8 cellular contexts compared by ENCODE assay signal in the genomic region with DNA sequence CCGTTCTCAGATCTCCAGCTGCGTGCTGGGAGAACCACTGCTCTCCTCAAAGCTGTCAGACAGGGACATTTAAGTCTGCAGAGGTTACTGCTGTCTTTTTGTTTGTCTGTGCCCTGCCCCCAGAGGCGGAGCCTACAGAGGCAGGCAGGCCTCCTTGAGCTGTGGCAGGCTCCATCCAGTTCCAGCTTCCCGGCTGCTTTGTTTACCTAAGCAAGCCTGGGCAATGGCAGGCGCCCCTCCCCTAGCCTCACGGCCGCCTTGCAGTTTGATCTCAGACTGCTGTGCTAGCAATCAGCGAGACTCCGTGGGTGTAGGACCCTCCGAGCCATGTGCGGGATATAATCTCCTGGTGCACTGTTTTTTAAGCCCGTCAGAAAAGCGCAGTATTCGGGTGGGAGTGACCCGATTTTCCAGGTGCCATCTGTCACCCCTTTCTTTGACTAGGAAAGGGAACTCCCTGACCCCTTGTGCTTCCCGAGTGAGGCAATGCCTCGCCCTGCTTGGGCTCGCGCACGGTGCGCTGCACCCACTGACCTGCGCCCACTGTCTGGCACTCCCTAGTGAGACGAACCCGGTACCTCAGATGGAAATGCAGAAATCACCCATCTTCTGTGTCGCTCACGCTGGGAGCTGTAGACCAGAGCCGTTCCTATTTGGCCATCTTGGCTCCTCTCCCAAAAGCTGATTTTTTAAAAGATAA. TPM values are rescaled to one million over a fixed set of nuclear protein-coding genes. Genes with fewer than 3 reads are reported as not detected.
DNase-seq lines count a peak whose midpoint lies in the region; ATAC-seq and TF ChIP-seq lines count a peak whose summit lies in the region.
"Not testable (repeated sequence)": the region's sequence is repeated elsewhere in the genome, so short reads cannot be mapped to it uniquely, and the experiment has no call there.

No MANE protein-coding gene starts in this region.

- H3K4me3 Mint-ChIP-seq in endodermal cell, result not testable (repeated sequence)

- DNase-seq in ELF-1 (ENCODE audit: low read depth, low spot score), result peak; percentile 61
- peak; percentile 47 for DNase-seq in NCI-H2029 (lab: John Stamatoyannopoulos, UW)
- DNase-seq in NCI-H345 treated with DMSO at 0.1 percent for 48 hours (lab: John Stamatoyannopoulos, UW; ENCODE audit: unreplicated experiment), result peak; percentile 4
- DNase-seq in SHP77 treated with DMSO at 0.1 percent for 48 hours (lab: John Stamatoyannopoulos, UW), result peak; percentile 5
- peak; percentile 62 for DNase-seq in endodermal cell
- peak; percentile 63 for DNase-seq in lower lobe of right lung
- peak; percentile 78 for DNase-seq in upper lobe of right lung

- H3K36me3 ChIP-seq in endodermal cell (ENCODE audit: control insufficient read depth, insufficient read depth, low read length); lower lobe of right lung; upper lobe of right lung: not testable (repeated sequence)

- H3K9ac ChIP-seq in endodermal cell (ENCODE audit: extremely low read depth, low read length, poor library complexity, severe bottlenecking), result not testable (repeated sequence)

- not testable (repeated sequence) for H3K27me3 ChIP-seq in endodermal cell (ENCODE audit: control insufficient read depth, insufficient read depth, low read length, poor library complexity, severe bottlenecking); lower lobe of right lung (ENCODE audit: low read depth); upper lobe of right lung

- ATAC-seq in lower lobe of right lung, upper lobe of right lung: not testable (repeated sequence)

- H3K9me3 Mint-ChIP-seq in endodermal cell, result peaks cover 10% of the 10 kb centered on the region

- H3K27ac ChIP-seq in C4-2B, result peak overlapping the region; percentile 37
- not testable (repeated sequence) for H3K27ac ChIP-seq in endodermal cell (ENCODE audit: low read depth, low read length); lower lobe of right lung; upper lobe of right lung

- intact Hi-C loops in lower lobe of right lung (cut with DNase I); upper lobe of right lung (cut with DNase I): not testable (repeated sequence)

- WGBS in endodermal cell (ENCODE audit: insufficient coverage in 1 of 2, insufficient read length in 1 of 2), 2 experiments, result 91 to 96% methylated on average over 3 to 25 of the region's 27 CpGs

- not testable (repeated sequence) for TF ChIP-seq CTCF in C4-2B (conservative IDR thresholded peaks at IDR 0.05); endodermal cell (conservative IDR thresholded peaks at IDR 0.05); lower lobe of right lung (IDR thresholded peaks at IDR 0.05); upper lobe of right lung (IDR thresholded peaks at IDR 0.05)

- H3K9me3 ChIP-seq in endodermal cell (ENCODE audit: control insufficient read depth, low read length); lower lobe of right lung; upper lobe of right lung: not testable (repeated sequence)

- H3K36me3 Mint-ChIP-seq in endodermal cell (ENCODE audit: low read depth), result not testable (repeated sequence)

- H3K4me1 ChIP-seq in endodermal cell (ENCODE audit: control insufficient read depth, insufficient read depth, low read length); lower lobe of right lung; upper lobe of right lung: not testable (repeated sequence)

- not testable (repeated sequence) for H3K4me1 Mint-ChIP-seq in endodermal cell

- not testable (repeated sequence) for H3K4me3 ChIP-seq in endodermal cell (ENCODE audit: low read length); lower lobe of right lung; upper lobe of right lung

- H3K27me3 Mint-ChIP-seq in endodermal cell (ENCODE audit: insufficient read depth), result not testable (repeated sequence)

- not testable (repeated sequence) for H3K27ac Mint-ChIP-seq in endodermal cell

RNA-seq across cellular contexts. Expression of a gene that starts 15.8 kb away (rescaled TPM):
- total RNA-seq in endodermal cell (10 to 100 TPM; 21.1 to 22.2 TPM), lower lobe of right lung (33.5 TPM), upper lobe of right lung (30.6 TPM)
- polyA plus RNA-seq in endodermal cell (2013, experiment 1 of 2), result 14.5 TPM
- 15.3 TPM for polyA plus RNA-seq in endodermal cell (2013, experiment 2 of 2)

Comparison
In these comparisons a context has a peak if more than half of its experiments do, and no peak if none do; other contexts are left out.
1. DNase-seq: peak in every context shown above with its lines; median percentile 78 in upper lobe of right lung; 63 in lower lobe of right lung; 62 in endodermal cell; 61 in ELF-1; 47 in NCI-H2029; 5 in SHP77 treated with DMSO at 0.1 percent for 48 hours; 4 in NCI-H345 treated with DMSO at 0.1 percent for 48 hours.